24 cellular contexts compared by ENCODE assay signal in genomic region chr22:33850227-33850626, GRCh38.
A peak's percentile ranks its signal among the peaks of the same experiment; 100 is the strongest.
DNase-seq lines count a peak whose midpoint lies in the region; ATAC-seq, FAIRE-seq and TF ChIP-seq lines count a peak whose summit lies in the region.
"Had no signal": no experiment of that assay in that cellular context is flagged by ENCODE, and none has a peak within 500 bp of the region (broad histone marks: within the 10 kb centered on the region; RNA-seq: fewer than 3 reads in every experiment).

No MANE protein-coding gene starts in this region.

- H3K9me2 ChIP-seq in MM.1S (replicated peaks; ENCODE audit: insufficient read depth, low read length), result no peaks in the 10 kb centered on the region

- H3K27me3 ChIP-seq in liver (ENCODE audit: control insufficient read depth in 4 of 4, insufficient read depth in 4 of 4, low read length in 3 of 4), result no peaks in the 10 kb centered on the region
- H3K27me3 ChIP-seq in right lobe of liver, result no peaks in the 10 kb centered on the region
- H3K27me3 ChIP-seq in MM.1S (replicated peaks; ENCODE audit: insufficient read depth, low read length), result no peaks in the 10 kb centered on the region
- H3K27me3 ChIP-seq: BLaER1 treated with 17β-estradiol and CSF1 and Interleukin-3, amounts not matched to agents 10 nM and 100 nM had no signal

- no peak for ATAC-seq in right lobe of liver
- no peak for ATAC-seq in WTC11
- ATAC-seq: CD8-positive, alpha-beta T cell; HepG2 had no signal

- H4K20me1 ChIP-seq in MM.1S (ENCODE audit: insufficient read depth, low read length), result no peaks in the 10 kb centered on the region

- no peaks in the 10 kb centered on the region for H3K27me3 Mint-ChIP-seq in WTC11 (ENCODE audit: low read depth)
- no peaks in the 10 kb centered on the region for H3K27me3 Mint-ChIP-seq in nephron progenitor cell (ENCODE audit: low read depth, poor library complexity)

- H3K4me1 Mint-ChIP-seq in WTC11 (peaks cover 85% of the 10 kb centered on the region), nephron progenitor cell (peaks cover 55% of the 10 kb centered on the region)

- H3K27ac Mint-ChIP-seq in WTC11, result peak overlapping the region; percentile 96
- peak overlapping the region; percentile 65 for H3K27ac Mint-ChIP-seq in nephron progenitor cell
- H3K27ac Mint-ChIP-seq: CD8-positive, alpha-beta T cell had no signal

- no peak overlapping the region for H3K4me2 ChIP-seq in MM.1S (ENCODE audit: low read depth, low read length)

- WGBS in liver, result 88% methylated on average over 5 of the region's 5 CpGs
- 63% methylated on average over 5 of the region's 5 CpGs for WGBS in right lobe of liver (ENCODE audit: insufficient coverage, low coverage, low lambda C conversion rate, missing lambda C conversion rate)

- H3K9me3 ChIP-seq in liver (ENCODE audit: control insufficient read depth in 4 of 4, low read length in 3 of 4) (no peaks in the 10 kb centered on the region), right lobe of liver (no peaks in the 10 kb centered on the region), MM.1S (replicated peaks; ENCODE audit: insufficient read depth, low read length) (no peaks in the 10 kb centered on the region), kidney (ENCODE audit: control insufficient read depth in 1 of 2, low read length in 2 of 2) (no peaks in the 10 kb centered on the region)

- peaks cover 22% of the 10 kb centered on the region for H3K9me3 Mint-ChIP-seq in WTC11
- H3K9me3 Mint-ChIP-seq in nephron progenitor cell, result peaks cover 32% of the 10 kb centered on the region

- TF ChIP-seq CTCF in liver (IDR thresholded peaks at IDR 0.05; ENCODE audit: low read depth, low read length, missing input control) (no peak), right lobe of liver (IDR thresholded peaks at IDR 0.05) (no peak), WTC11 (IDR thresholded peaks at IDR 0.05) (no peak), nephron progenitor cell (IDR thresholded peaks at IDR 0.05) (no peak), MM.1S (IDR thresholded peaks at IDR 0.05; ENCODE audit: low read length) (no peak), kidney (IDR thresholded peaks at IDR 0.05; ENCODE audit: borderline replicate concordance, extremely low read depth, insufficient read depth) (no peak)

- no peak overlapping the region for H2AFZ ChIP-seq in MM.1S (ENCODE audit: low read length)

- no peak for TF ChIP-seq RAD21 in liver (IDR thresholded peaks at IDR 0.05)

- intact Hi-C loops in right lobe of liver (cut with DNase I) (no loop called here), kidney (cut with DNase I) (no loop called here)

- H3K36me3 Mint-ChIP-seq in WTC11 (peaks cover 22% of the 10 kb centered on the region), nephron progenitor cell (ENCODE audit: low read depth) (peaks cover 33% of the 10 kb centered on the region)
- H3K36me3 Mint-ChIP-seq: CD8-positive, alpha-beta T cell had no signal

- H3K4me3 ChIP-seq in liver (ENCODE audit: low read depth in 1 of 3, low read length in 3 of 3), result no peak overlapping the region
- H3K4me3 ChIP-seq in right lobe of liver, result no peak overlapping the region
- no peak overlapping the region for H3K4me3 ChIP-seq in MM.1S (ENCODE audit: low read length)
- H3K4me3 ChIP-seq in kidney (ENCODE audit: low read length in 2 of 2), result no peak overlapping the region
- H3K4me3 ChIP-seq: BLaER1 treated with 17β-estradiol and CSF1 and Interleukin-3, amounts not matched to agents 10 nM and 100 nM had no signal

- POLR2A ChIA-PET in WTC11 (lab: Charles Lee), result interaction anchor here (1.0 to 1.3 kb wide), 3 partner anchors 19 to 71 kb away, joined by 3 to 5 read pairs (median 3); no protein-coding TSS in a partner anchor

- peaks cover 0 to 16% (median 14%) of the 10 kb centered on the region in 4 donors for H3K4me1 ChIP-seq in liver (ENCODE audit: control insufficient read depth in 4 of 4, insufficient read depth in 4 of 4, low read length in 3 of 4)
- H3K4me1 ChIP-seq in right lobe of liver, result peaks cover 0 to 16% (median 4%) of the 10 kb centered on the region in 4 donors
- peaks cover 33% of the 10 kb centered on the region for H3K4me1 ChIP-seq in MM.1S (ENCODE audit: low read length)
- peaks cover 4 to 9% of the 10 kb centered on the region in 2 donors for H3K4me1 ChIP-seq in kidney (ENCODE audit: control insufficient read depth in 1 of 2, insufficient read depth in 1 of 2, low read depth in 1 of 2, low read length in 2 of 2)

- peaks cover 88% of the 10 kb centered on the region for H3K79me2 ChIP-seq in MM.1S (ENCODE audit: low read length)

- H3K4me3 Mint-ChIP-seq in WTC11 (peak overlapping the region; percentile 54), nephron progenitor cell (no peak overlapping the region)
- H3K4me3 Mint-ChIP-seq: CD8-positive, alpha-beta T cell had no signal

- no peaks in the 10 kb centered on the region for H3K36me3 ChIP-seq in liver (ENCODE audit: control insufficient read depth in 4 of 4, insufficient read depth in 3 of 4, low read depth in 1 of 4, low read length in 3 of 4)
- H3K36me3 ChIP-seq in right lobe of liver, result no peaks in the 10 kb centered on the region
- H3K36me3 ChIP-seq in MM.1S (replicated peaks; ENCODE audit: insufficient read depth, low read length), result no peaks in the 10 kb centered on the region
- no peaks in the 10 kb centered on the region for H3K36me3 ChIP-seq in kidney (ENCODE audit: control insufficient read depth in 1 of 2, insufficient read depth in 2 of 2, low read length in 2 of 2)

- DNase-seq in right lobe of liver (no peak), WTC11 (ENCODE audit: low spot score) (no peak), nephron progenitor cell (no peak), MM.1S (no peak), kidney (no peak), NCI-H226 (no peak), NCI-H774 (lab: John Stamatoyannopoulos, UW) (no peak)
- DNase-seq: ACHN; Calu3; CD8-positive, alpha-beta T cell; DMS153; GDM1; GOT3; KBM-7; NCI-H2029; NCI-H2227 treated with DMSO at 0.1 percent for 48 hours; NCI-H510A treated with DMSO at 0.1 percent for 48 hours; NCI-H748 treated with DMSO at 0.1 percent for 48 hours; Right ventricle myocardium superior had no signal

- CTCF ChIA-PET in WTC11 (lab: Charles Lee), result interaction anchor here (1.0 to 2.5 kb wide), 4 partner anchors 15 to 73 kb away, joined by 3 to 13 read pairs (median 6); partner anchors contain the start of gene LARGE1

- H3F3A ChIP-seq in MM.1S (ENCODE audit: insufficient read depth, low read length), result peaks cover 20% of the 10 kb centered on the region

- H3K9ac ChIP-seq in liver (ENCODE audit: low read depth in 1 of 2, low read length in 2 of 2) (no peak overlapping the region), MM.1S (ENCODE audit: low read length) (no peak overlapping the region), kidney (ENCODE audit: low read length in 2 of 2) (no peak overlapping the region)
- H3K9ac ChIP-seq: BLaER1 treated with 17β-estradiol and CSF1 and Interleukin-3, amounts not matched to agents 10 nM and 100 nM had no signal

- no peak for TF ChIP-seq POLR2A in right lobe of liver (IDR thresholded peaks at IDR 0.05)

- no peak for FAIRE-seq in kidney (lab: Jason Lieb, UNC)
- FAIRE-seq: GM18507, HepG2 had no signal

- no peak overlapping the region for H3K27ac ChIP-seq in liver (ENCODE audit: low read depth in 1 of 2, low read length in 2 of 2)
- no peak overlapping the region for H3K27ac ChIP-seq in right lobe of liver
- no peak overlapping the region for H3K27ac ChIP-seq in MM.1S (ENCODE audit: low read length)
- no peak overlapping the region for H3K27ac ChIP-seq in kidney (ENCODE audit: low read depth in 2 of 2, low read length in 2 of 2)
- H3K27ac ChIP-seq: 22Rv1; BLaER1 treated with 17β-estradiol and CSF1 and Interleukin-3, amounts not matched to agents 10 nM and 100 nM had no signal

TF ChIP-seq in liver, 16 proteins besides CTCF, POLR2A, EP300 and RAD21:
- TF ChIP-seq ATF3 (IDR thresholded peaks at IDR 0.05) (no peak), NR2F2 (IDR thresholded peaks at IDR 0.05) (peak; percentile 79)

TF ChIP-seq in WTC11, 78 proteins besides CTCF, POLR2A, EP300 and RAD21:
- no peak for TF ChIP-seq EMX1 (CRISPR knock-in tag; IDR thresholded peaks at IDR 0.05)
- no peak for TF ChIP-seq RELA (CRISPR knock-in tag; IDR thresholded peaks at IDR 0.05; ENCODE audit: borderline replicate concordance)
